ENCODE assay signal across 12 cellular contexts in genomic region chr5:151327585-151327984, GRCh38. TPM values are rescaled to one million over a fixed set of nuclear protein-coding genes. Genes with fewer than 3 reads are reported as not detected.
"Had no signal": no experiment of that assay in that cellular context is flagged by ENCODE, and none has a peak within 500 bp of the region (broad histone marks: within the 10 kb centered on the region; RNA-seq: fewer than 3 reads in every experiment).

No MANE protein-coding gene starts in this region.

- ATAC-seq: GM23338, HCT116 had no signal

- H3K36me3 ChIP-seq: HAP-1 had no signal

- H3K9ac ChIP-seq: GM23248 had no signal

- H3K9me3 ChIP-seq: HAP-1 had no signal

- DNase-seq: GM23248, GOT3, H7, H9, HCEC 1CT, HFFc6 had no signal

- H3K4me2 ChIP-seq: GM23338 had no signal

- H3K9me3 Mint-ChIP-seq: GM23338, H9, HFFc6 had no signal

- H3K27ac Mint-ChIP-seq: GM23338, H9, HFFc6 had no signal

- FAIRE-seq: H1, H54 had no signal

- H3K4me3 ChIP-seq: GM23248, GM23338, HAP-1 had no signal

- H3K4me3 Mint-ChIP-seq: GM23338, H9, HFFc6 had no signal

- H2AFZ ChIP-seq: GM23248, GM23338 had no signal

- H3K4me1 ChIP-seq: HAP-1 had no signal

- H3K27ac ChIP-seq: GM23248 had no signal

RNA-seq across cellular contexts. Expression of gene SLC36A2, which starts 19.8 kb away (rescaled TPM):
- total RNA-seq: GM23248, GM23338, H1, H7, HFFc6 had no signal
- polyA plus RNA-seq: GM23248 had no signal

RNA-seq across cellular contexts. Expression of gene SLC36A3, which starts 24.0 kb away (rescaled TPM):
- total RNA-seq: GM23248, GM23338, H1, H4, H7, H9, HFFc6 had no signal
- polyA plus RNA-seq: GM23248, GM23338, H1 had no signal
